ENCODE assay signal across 19 cellular contexts in genomic region chr4:8255698-8256441, GRCh38. TPM values are rescaled to one million over a fixed set of nuclear protein-coding genes. Genes with fewer than 3 reads are reported as not detected.
A peak's percentile ranks its signal among the peaks of the same experiment; 100 is the strongest.
DNase-seq lines count a peak whose midpoint lies in the region; ATAC-seq and TF ChIP-seq lines count a peak whose summit lies in the region.
"Had no signal": no experiment of that assay in that cellular context is flagged by ENCODE, and none has a peak within 500 bp of the region (broad histone marks: within the 10 kb centered on the region; RNA-seq: fewer than 3 reads in every experiment).

No MANE protein-coding gene starts in this region.

- no peak overlapping the region for H3K4me3 Mint-ChIP-seq in GM23338
- H3K4me3 Mint-ChIP-seq: activated B cell treated with CpG ODN at 0.5 μM for 24 hours; stimulated activated naive B cell treated with anti-CD40 and anti-IgM and Interleukin-4, amounts not matched to agents 10 μg/mL and 1 μg/mL and 100 μg/mL, for 72 hours; T-cell had no signal

- H3K27ac ChIP-seq in neuronal stem cell (replicated peaks; ENCODE audit: low read length) (no peak overlapping the region), GM23338 (ENCODE audit: low read depth) (no peak overlapping the region)
- H3K27ac ChIP-seq: Peyer's patch, vagina had no signal

- no peak overlapping the region for H2BK12ac ChIP-seq in neuronal stem cell (ENCODE audit: low read length)

- TF ChIP-seq CTCF in fibroblast of the aortic adventitia (IDR thresholded peaks at IDR 0.05; ENCODE audit: insufficient read depth, low read length): no peak
- TF ChIP-seq CTCF in GM23338 (conservative IDR thresholded peaks at IDR 0.05; ENCODE audit: low read depth in 2 of 2): no peak
- TF ChIP-seq CTCF in BE2C (IDR thresholded peaks at IDR 0.05; ENCODE audit: low read depth, low read length): no peak

- no peak overlapping the region for H2BK15ac ChIP-seq in neuronal stem cell (ENCODE audit: low read length)

- no peak overlapping the region for H3K18ac ChIP-seq in neuronal stem cell (ENCODE audit: low read length)

- no peak overlapping the region for H3K27ac Mint-ChIP-seq in GM23338
- H3K27ac Mint-ChIP-seq: activated B cell treated with CpG ODN at 0.5 μM for 24 hours; stimulated activated naive B cell treated with anti-CD40 and anti-IgM and Interleukin-4, amounts not matched to agents 10 μg/mL and 1 μg/mL and 100 μg/mL, for 72 hours; T-cell had no signal

- H3K14ac ChIP-seq in neuronal stem cell (ENCODE audit: low read length): no peak overlapping the region

- H3K36me3 Mint-ChIP-seq in GM23338 (ENCODE audit: low read depth): no peaks in the 10 kb centered on the region
- H3K36me3 Mint-ChIP-seq: stimulated activated naive B cell treated with anti-CD40 and anti-IgM and Interleukin-4, amounts not matched to agents 10 μg/mL and 1 μg/mL and 100 μg/mL, for 72 hours; T-cell had no signal

- no peak overlapping the region for H4K91ac ChIP-seq in neuronal stem cell (ENCODE audit: low read depth, low read length, poor library complexity)

- H2AFZ ChIP-seq in neuronal stem cell (ENCODE audit: low read length): no peak overlapping the region
- no peak overlapping the region for H2AFZ ChIP-seq in GM23338

- H3K23ac ChIP-seq in neuronal stem cell (ENCODE audit: low read depth, low read length, poor library complexity): peak overlapping the region; percentile 18

- no peak overlapping the region for H2BK120ac ChIP-seq in neuronal stem cell (ENCODE audit: low read depth, low read length)

- no peak overlapping the region for H3K4me3 ChIP-seq in fibroblast of the aortic adventitia (ENCODE audit: low read depth, low read length)
- peak overlapping the region in 1 of 2 donors; percentile 32 for H3K4me3 ChIP-seq in neuronal stem cell (ENCODE audit: low read length in 2 of 2)
- H3K4me3 ChIP-seq in GM23338: no peak overlapping the region
- H3K4me3 ChIP-seq in BE2C (ENCODE audit: low read depth, low read length): no peak overlapping the region
- H3K4me3 ChIP-seq: Peyer's patch, vagina had no signal

- H3K27me3 Mint-ChIP-seq in GM23338 (ENCODE audit: insufficient read depth, low read depth, poor library complexity): peaks cover 10% of the 10 kb centered on the region

- H3K36me3 ChIP-seq in neuronal stem cell (replicated peaks in 1 of 2; ENCODE audit: control insufficient read depth in 2 of 2, insufficient read depth in 2 of 2, low read length in 2 of 2): no peaks in the 10 kb centered on the region
- no peaks in the 10 kb centered on the region for H3K36me3 ChIP-seq in GM23338 (ENCODE audit: insufficient read depth)
- H3K36me3 ChIP-seq in BE2C: no peaks in the 10 kb centered on the region
- H3K36me3 ChIP-seq: Peyer's patch, vagina had no signal

- no peak overlapping the region for H3K4me2 ChIP-seq in neuronal stem cell (ENCODE audit: insufficient read depth, low read length, poor library complexity, severe bottlenecking)
- no peak overlapping the region for H3K4me2 ChIP-seq in GM23338

- H3K4me1 ChIP-seq in neuronal stem cell (ENCODE audit: control insufficient read depth in 2 of 2, insufficient read depth in 1 of 2, low read depth in 1 of 2, low read length in 2 of 2): peaks cover 0 to 2% of the 10 kb centered on the region in 2 donors
- no peaks in the 10 kb centered on the region for H3K4me1 ChIP-seq in GM23338 (ENCODE audit: insufficient read depth)
- no peaks in the 10 kb centered on the region; the same call in 1 of the 2 replicates for H3K4me1 ChIP-seq in BE2C
- H3K4me1 ChIP-seq: Peyer's patch had no signal

- peaks cover 2% of the 10 kb centered on the region; the same call in 1 of the 3 replicates for H3K4me1 Mint-ChIP-seq in GM23338
- H3K4me1 Mint-ChIP-seq: activated B cell treated with CpG ODN at 0.5 μM for 24 hours; stimulated activated naive B cell treated with anti-CD40 and anti-IgM and Interleukin-4, amounts not matched to agents 10 μg/mL and 1 μg/mL and 100 μg/mL, for 72 hours; T-cell had no signal

- H3K79me1 ChIP-seq in neuronal stem cell (ENCODE audit: low read depth, low read length): no peaks in the 10 kb centered on the region

- peak overlapping the region; percentile 40 for H2AK5ac ChIP-seq in neuronal stem cell (ENCODE audit: low read depth, low read length)

- H3K9ac ChIP-seq in neuronal stem cell (ENCODE audit: low read depth, low read length, poor library complexity): no peak overlapping the region

- WGBS in neuronal stem cell (ENCODE audit: extremely low coverage in 2 of 2, insufficient read length in 2 of 2, insufficient replicate concordance in 1 of 2), 2 donors: no CpG with 5 or more reads among the region's 14 CpGs

- H3K27me3 ChIP-seq in neuronal stem cell (ENCODE audit: control insufficient read depth in 3 of 3, insufficient read depth in 3 of 3, low read depth in 1 of 3, low read length in 3 of 3): peaks cover 0 to 15% (median 0%) of the 10 kb centered on the region in 3 experiments
- H3K27me3 ChIP-seq in GM23338 (ENCODE audit: insufficient read depth): no peaks in the 10 kb centered on the region
- H3K27me3 ChIP-seq in BE2C: no peaks in the 10 kb centered on the region
- H3K27me3 ChIP-seq: Peyer's patch, vagina had no signal

- H4K8ac ChIP-seq in neuronal stem cell (ENCODE audit: low read depth, low read length): no peak overlapping the region

- no peaks in the 10 kb centered on the region for H3K9me3 ChIP-seq in neuronal stem cell (replicated peaks in 1 of 2; ENCODE audit: control insufficient read depth in 2 of 2, insufficient read depth in 1 of 2, low read depth in 1 of 2, low read length in 2 of 2)
- no peaks in the 10 kb centered on the region for H3K9me3 ChIP-seq in BE2C
- H3K9me3 ChIP-seq: Peyer's patch, vagina had no signal

- peaks cover 3% of the 10 kb centered on the region; the same call in 2 of the 3 replicates for H3K9me3 Mint-ChIP-seq in GM23338
- H3K9me3 Mint-ChIP-seq: activated B cell treated with CpG ODN at 0.5 μM for 24 hours, T-cell had no signal

- H3K4ac ChIP-seq in neuronal stem cell (ENCODE audit: low read length): no peak overlapping the region

- peak; percentile 64 for DNase-seq in AG08395 (ENCODE audit: low spot score)
- DNase-seq in NCI-H1694 (lab: John Stamatoyannopoulos, UW): peak; percentile 27
- DNase-seq in fibroblast of the aortic adventitia (ENCODE audit: low read depth): peak; percentile 75
- no peak for DNase-seq in neuronal stem cell (ENCODE audit: low spot score)
- no peak for DNase-seq in GM23338 (ENCODE audit: low spot score)
- no peak for DNase-seq in BE2C
- no peak for DNase-seq in H4 (ENCODE audit: low spot score)
- no peak for DNase-seq in NCI-H526 (lab: John Stamatoyannopoulos, UW)
- DNase-seq: ACHN; activated B cell treated with CpG ODN at 0.5 μM for 24 hours; activated gamma-delta T cell treated with Interleukin-2 at 50 U/mL for 16 hours; Calu3; effector CD4-positive, alpha-beta T cell; NCI-H1436 treated with DMSO at 0.1 percent for 48 hours; NCI-H526 treated with DMSO at 0.1 percent for 48 hours; Peyer's patch; stimulated activated naive B cell treated with anti-CD40 and anti-IgM and Interleukin-4, amounts not matched to agents 10 μg/mL and 1 μg/mL and 100 μg/mL, for 72 hours; T-cell had no signal

- no peak overlapping the region for H2BK5ac ChIP-seq in neuronal stem cell (ENCODE audit: low read length)

- H3K9me2 ChIP-seq in GM23338 (ENCODE audit: insufficient read depth): no peaks in the 10 kb centered on the region

- no peak for ATAC-seq in GM23338
- ATAC-seq: stimulated activated naive B cell treated with anti-CD40 and anti-IgM and Interleukin-4, amounts not matched to agents 10 μg/mL and 1 μg/mL and 100 μg/mL, for 72 hours; T-cell had no signal

- no peaks in the 10 kb centered on the region for H3K79me2 ChIP-seq in GM23338 (replicated peaks; ENCODE audit: insufficient read depth)

- H3F3A ChIP-seq in GM23338 (replicated peaks; ENCODE audit: low read depth): no peaks in the 10 kb centered on the region

- no peaks in the 10 kb centered on the region for H4K20me1 ChIP-seq in GM23338 (replicated peaks; ENCODE audit: insufficient read depth)

TF ChIP-seq in GM23338, 12 proteins besides CTCF, POLR2A, EP300 and RAD21 (continues in another document):
- TF ChIP-seq REST (IDR thresholded peaks at IDR 0.05; ENCODE audit: unreplicated experiment): no peak

RNA-seq across cellular contexts. Expression of gene HTRA3, which starts 13.7 kb away (rescaled TPM):
- 7.6 and 9.6 TPM in 2 replicates for total RNA-seq in fibroblast of the aortic adventitia (ENCODE audit: low replicate concordance)
- polyA plus RNA-seq in neuronal stem cell (2013, experiment 1 of 2): 2.9 TPM
- 2.8 TPM for polyA plus RNA-seq in neuronal stem cell (2013, experiment 2 of 2)
- total RNA-seq in GM23338 (2014; rRNA removed; shearing (Covaris generic)): 1.8 and 3.6 TPM in 2 replicates
- 1.3 and 1.4 TPM in 2 replicates for polyA plus RNA-seq in GM23338 (2016; fragmentation: Nextera tagmentation; extraction: Ambion mirVana)
- not detected for polyA plus RNA-seq in BE2C (2012; ENCODE audit: insufficient read depth, insufficient read length, low read depth)
- total RNA-seq in H4 (2014; rRNA removed; shearing (Covaris generic)): 6.7 and 9.6 TPM in 2 replicates
- total RNA-seq: activated B cell treated with CpG ODN at 0.5 μM for 24 hours, Calu3 had no signal

RNA-seq across cellular contexts. Expression of gene SH3TC1, which starts 56.8 kb away (rescaled TPM):
- 0.41 and 1.5 TPM in 2 replicates for total RNA-seq in fibroblast of the aortic adventitia (ENCODE audit: low replicate concordance)
- 0.13 TPM for polyA plus RNA-seq in neuronal stem cell (2013, experiment 1 of 2)
- 0.08 TPM for polyA plus RNA-seq in neuronal stem cell (2013, experiment 2 of 2)
- total RNA-seq in GM23338 (2014; rRNA removed; shearing (Covaris generic)): 0.07 TPM in 1 of 2 replicates, not detected in the other
- polyA plus RNA-seq in GM23338 (2016; fragmentation: Nextera tagmentation; extraction: Ambion mirVana): not detected in 2 replicates
- 43.1 TPM for polyA plus RNA-seq in BE2C (2012; ENCODE audit: insufficient read depth, insufficient read length, low read depth)
- total RNA-seq in H4 (2014; rRNA removed; shearing (Covaris generic)): 2.2 and 4.5 TPM in 2 replicates

Comparison
In these comparisons a context has a peak if more than half of its experiments do, and no peak if none do; other contexts are left out.
1. DNase-seq: peak in AG08395 (single experiment), NCI-H1694 (single experiment) and fibroblast of the aortic adventitia (single experiment); none in neuronal stem cell (single experiment), GM23338 (single experiment), BE2C (single experiment), H4 (single experiment) and NCI-H526 (0 of 2).